Comparison of ENCODE assay signal across 22 cellular contexts in the genomic region with DNA sequence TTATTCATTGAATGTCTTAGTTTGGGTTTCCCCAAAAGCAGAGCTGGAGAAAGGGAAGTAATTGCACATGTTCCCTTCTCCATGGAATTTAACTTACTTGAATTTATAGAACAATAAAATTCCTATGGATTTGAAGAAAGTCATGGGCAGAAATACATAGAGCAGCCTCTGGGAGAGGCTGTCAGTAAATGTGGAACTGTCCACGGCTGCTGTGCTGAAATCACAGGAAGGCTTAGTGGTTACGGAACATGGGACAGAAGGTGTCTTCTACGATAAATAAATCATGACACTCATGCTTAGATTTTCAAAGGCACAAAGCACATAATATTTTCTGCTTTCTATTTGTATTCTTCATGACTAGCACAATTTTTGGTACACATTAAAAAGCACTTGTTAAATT.
"Had no signal": no experiment of that assay in that cellular context is flagged by ENCODE, and none has a peak within 500 bp of the region (broad histone marks: within the 10 kb centered on the region; RNA-seq: fewer than 3 reads in every experiment).

No MANE protein-coding gene starts in this region.

- H3K27ac Mint-ChIP-seq: activated B cell treated with CpG ODN at 0.5 μM for 24 hours; activated CD4-positive, alpha-beta memory T cell treated with anti-CD3 and anti-CD28 coated beads, Interleukin-2, amount 10 ng/mL, durations not matched to agents 7 days and 5 days; activated CD8-positive, alpha-beta memory T cell treated with anti-CD3 and anti-CD28 coated beads, Interleukin-2, amount 10 ng/mL, durations not matched to agents 7 days and 5 days; activated naive CD8-positive, alpha-beta T cell; dendritic cell treated with granulocyte-macrophage colony-stimulating factor and Interleukin-4, amounts not matched to agents 40 ng/mL and 50 ng/mL, for 4 days; nephron had no signal

- H3K4me3 ChIP-seq: cardiac muscle cell, tibial nerve, vagina had no signal

- H3K4me3 Mint-ChIP-seq: activated B cell treated with CpG ODN at 0.5 μM for 24 hours; activated CD4-positive, alpha-beta memory T cell treated with anti-CD3 and anti-CD28 coated beads, Interleukin-2, amount 10 ng/mL, durations not matched to agents 7 days and 5 days; activated CD8-positive, alpha-beta memory T cell treated with anti-CD3 and anti-CD28 coated beads, Interleukin-2, amount 10 ng/mL, durations not matched to agents 7 days and 5 days; activated naive CD8-positive, alpha-beta T cell; dendritic cell treated with granulocyte-macrophage colony-stimulating factor and Interleukin-4, amounts not matched to agents 40 ng/mL and 50 ng/mL, for 4 days; nephron had no signal

- H3K9me3 Mint-ChIP-seq: nephron had no signal

- H3K4me1 Mint-ChIP-seq: activated B cell treated with CpG ODN at 0.5 μM for 24 hours; activated CD4-positive, alpha-beta memory T cell treated with anti-CD3 and anti-CD28 coated beads, Interleukin-2, amount 10 ng/mL, durations not matched to agents 7 days and 5 days; activated CD8-positive, alpha-beta memory T cell treated with anti-CD3 and anti-CD28 coated beads, Interleukin-2, amount 10 ng/mL, durations not matched to agents 7 days and 5 days; nephron had no signal

- H3K4me1 ChIP-seq: tibial nerve, vagina had no signal

- H3K27ac ChIP-seq: cardiac muscle cell, epithelial cell of prostate, tibial nerve, vagina had no signal

- H3K36me3 Mint-ChIP-seq: activated CD8-positive, alpha-beta memory T cell treated with anti-CD3 and anti-CD28 coated beads, Interleukin-2, amount 10 ng/mL, durations not matched to agents 7 days and 5 days; activated naive CD8-positive, alpha-beta T cell had no signal

- H3K36me3 ChIP-seq: cardiac muscle cell, tibial nerve, vagina had no signal

- ATAC-seq: activated CD8-positive, alpha-beta memory T cell treated with anti-CD3 and anti-CD28 coated beads, Interleukin-2, amount 10 ng/mL, durations not matched to agents 7 days and 5 days had no signal

- H3K27me3 Mint-ChIP-seq: activated B cell treated with CpG ODN at 0.5 μM for 24 hours; activated CD4-positive, alpha-beta memory T cell treated with anti-CD3 and anti-CD28 coated beads, Interleukin-2, amount 10 ng/mL, durations not matched to agents 7 days and 5 days; activated CD8-positive, alpha-beta memory T cell treated with anti-CD3 and anti-CD28 coated beads, Interleukin-2, amount 10 ng/mL, durations not matched to agents 7 days and 5 days; activated naive CD8-positive, alpha-beta T cell; dendritic cell treated with granulocyte-macrophage colony-stimulating factor and Interleukin-4, amounts not matched to agents 40 ng/mL and 50 ng/mL, for 4 days had no signal

- H3K9me3 ChIP-seq: tibial nerve, vagina had no signal

- H3K27me3 ChIP-seq: cardiac muscle cell, tibial nerve, vagina had no signal

- DNase-seq: activated B cell treated with CpG ODN at 0.5 μM for 24 hours; activated CD4-positive, alpha-beta memory T cell treated with anti-CD3 and anti-CD28 coated beads, Interleukin-2, amount 10 ng/mL, durations not matched to agents 7 days and 5 days; activated CD4-positive, alpha-beta T cell treated with anti-CD3 and anti-CD28 coated beads for 4 hours; activated CD8-positive, alpha-beta memory T cell treated with anti-CD3 and anti-CD28 coated beads, Interleukin-2, amount 10 ng/mL, durations not matched to agents 7 days and 5 days; effector memory CD4-positive, alpha-beta T cell; foreskin melanocyte; glutamatergic neuron; hippocampal formation; kidney glomerular epithelial cell; occipital lobe; posterior cingulate gyrus; retina; stimulated activated CD4-positive, alpha-beta T cell treated with anti-CD3 and anti-CD28 coated beads, Interleukin-2, amount 100 ng/mL, for 24 hours; stimulated activated naive CD4-positive, alpha-beta T cell treated with Interleukin-2 at 50 U/mL for 16 hours; substantia nigra had no signal
